Comparison of ENCODE assay signal across 8 cellular contexts in the genomic region with DNA sequence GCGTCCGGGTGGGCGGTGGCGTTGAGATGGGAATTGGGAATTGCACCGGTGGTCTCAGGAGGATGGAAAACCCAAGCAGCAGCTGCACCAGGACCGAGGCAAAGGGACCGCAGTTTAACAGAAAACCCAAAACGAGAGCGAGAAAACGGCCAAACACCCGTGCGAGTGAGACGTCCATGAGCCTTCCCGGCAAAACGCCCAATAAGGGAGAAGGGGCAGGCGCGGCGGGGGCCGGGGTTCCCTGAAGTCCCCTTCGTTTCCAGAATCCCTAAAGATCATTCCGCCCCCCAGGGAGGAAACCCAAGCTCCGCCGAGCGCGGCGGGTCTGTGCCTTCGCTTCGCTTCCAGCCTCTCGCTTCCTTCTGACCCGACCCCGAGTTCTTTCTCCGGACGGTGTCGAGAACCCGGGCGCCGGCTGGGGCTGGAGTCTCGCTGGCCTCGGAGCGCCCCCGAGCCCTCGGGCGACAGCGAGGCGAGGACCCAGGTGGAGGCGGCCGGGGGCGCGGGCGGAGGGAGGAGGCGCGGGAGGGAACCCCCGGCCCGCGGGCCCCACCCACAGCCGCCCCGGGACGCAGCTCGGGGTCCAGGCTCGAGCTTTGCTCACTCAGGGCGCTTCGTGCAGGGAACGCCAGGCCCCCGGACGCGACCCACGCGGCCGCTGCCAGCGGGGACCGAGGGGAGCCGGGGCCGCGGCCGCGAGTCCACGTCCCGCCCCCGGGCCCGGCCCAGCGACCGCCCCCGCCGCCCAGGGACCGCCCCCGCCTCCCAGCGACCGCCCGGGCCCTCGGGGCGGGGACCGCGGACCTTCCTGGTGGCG. TPM values are rescaled to one million over a fixed set of nuclear protein-coding genes. Genes with fewer than 3 reads are reported as not detected.
A peak's percentile ranks its signal among the peaks of the same experiment; 100 is the strongest.
DNase-seq lines count a peak whose midpoint lies in the region; ATAC-seq and TF ChIP-seq lines count a peak whose summit lies in the region.

TSS of gene PGGHG (plus strand) at position 799 of the 817 bp plus-strand sequence. CDS start 691 bp downstream, outside the sequence.

- no peak for TF ChIP-seq CTCF in OCI-LY7 (conservative IDR thresholded peaks at IDR 0.05; ENCODE audit: low read length)
- TF ChIP-seq CTCF in omental fat pad (IDR thresholded peaks at IDR 0.05), result no peak

- BruUV-seq in OCI-LY7 (replicated peaks; lab: Mats Ljungman, UMichigan), result no TSS peak

- intact Hi-C loops in OCI-LY7 (cut with micrococcal nuclease; ENCODE audit: unreplicated experiment), result no loop called here

- H3K9me3 ChIP-seq in OCI-LY7 (ENCODE audit: low read length), result no peaks in the 10 kb centered on the region

- no peak within 1 kb of the TSS for H3K27ac ChIP-seq in OCI-LY7 (ENCODE audit: low read depth, low read length, poor library complexity, severe bottlenecking)

- POLR2A ChIA-PET in OCI-LY7 (lab: Charles Lee), result no interaction called here

- H3K79me2 ChIP-seq in OCI-LY7 (ENCODE audit: insufficient read depth, low read depth, low read length), result no peaks in the 10 kb centered on the region

- CTCF ChIA-PET in OCI-LY7 (lab: Charles Lee; ENCODE audit: unreplicated experiment), result no interaction called here

- peak; percentile 71 for ATAC-seq in HG02642 (IDR thresholded peaks at IDR 0.05; ENCODE audit: poor library complexity, unreplicated experiment)
- ATAC-seq in omental fat pad (ENCODE audit: low FRiP score), result peak; percentile 42
- ATAC-seq in GM21786 (IDR thresholded peaks at IDR 0.05; ENCODE audit: unreplicated experiment), result no peak

- no peaks in the 10 kb centered on the region for H3K4me1 ChIP-seq in OCI-LY7 (ENCODE audit: insufficient read depth, low read length, poor library complexity, severe bottlenecking)

- no peak within 1 kb of the TSS for H2AFZ ChIP-seq in OCI-LY7 (ENCODE audit: low read length)

- H3K9me2 ChIP-seq in OCI-LY7 (ENCODE audit: insufficient read depth, low read length), result no peaks in the 10 kb centered on the region

- H3K36me3 ChIP-seq in OCI-LY7 (ENCODE audit: insufficient read depth, low read length), result no peaks in the 10 kb centered on the region

- peak within 1 kb of the TSS; percentile 34; the same call in 1 of the 2 replicates for H3K4me2 ChIP-seq in OCI-LY7 (ENCODE audit: low read length)

- H3K4me3 ChIP-seq in GM08714 (ENCODE audit: low read length), result peak within 1 kb of the TSS; percentile 65; the same call in 1 of the 2 replicates
- H3K4me3 ChIP-seq in OCI-LY7 (ENCODE audit: low read depth, low read length, poor library complexity, severe bottlenecking), result peak within 1 kb of the TSS; percentile 6

- H4K20me1 ChIP-seq in OCI-LY7 (ENCODE audit: insufficient read depth, low read length), result no peaks in the 10 kb centered on the region

- DNase-seq in OCI-LY7 (ENCODE audit: low spot score) (no peak), germinal center (ENCODE audit: low spot score) (peak; percentile 76), omental fat pad (ENCODE audit: low spot score) (no peak), H4 (ENCODE audit: low spot score) (no peak)
- peak; percentile 61 for DNase-seq in activated effector memory CD4-positive, alpha-beta T cell treated with Interleukin-2 at 50 U/mL for 16 hours

RNA-seq across cellular contexts. Expression of gene PGGHG, which starts in this region (rescaled TPM):
- 6.3 and 7.0 TPM in 2 replicates for total RNA-seq in OCI-LY7 (2014; rRNA removed; shearing (Covaris generic))
- total RNA-seq in OCI-LY7 (2022) (0.93 and 1.2 TPM in 2 replicates), omental fat pad (10 to 100 TPM; 10.9 to 53.6 (median 19.8) TPM)
- total RNA-seq in H4 (2014; rRNA removed; shearing (Covaris generic)), result 2.2 and 2.4 TPM in 2 replicates

Comparison
In these comparisons a context has a peak if more than half of its experiments do, and no peak if none do; other contexts are left out.
1. DNase-seq: peak in activated effector memory CD4-positive, alpha-beta T cell treated with Interleukin-2 at 50 U/mL for 16 hours (single experiment) and germinal center (single experiment); none in OCI-LY7 (single experiment), omental fat pad (single experiment) and H4 (single experiment).